Comparison of ENCODE assay signal across 17 cellular contexts in genomic region chr19:41879670-41880328, GRCh38. TPM values are rescaled to one million over a fixed set of nuclear protein-coding genes. Genes with fewer than 3 reads are reported as not detected.
DNase-seq lines count a peak whose midpoint lies in the region; ATAC-seq and TF ChIP-seq lines count a peak whose summit lies in the region.
"Had no signal": no experiment of that assay in that cellular context is flagged by ENCODE, and none has a peak within 500 bp of the region (broad histone marks: within the 10 kb centered on the region; RNA-seq: fewer than 3 reads in every experiment).

No MANE protein-coding gene starts in this region.

- H3K36me3 ChIP-seq in CD8-positive, alpha-beta T cell (ENCODE audit: insufficient read depth, low read length) = no peaks in the 10 kb centered on the region
- H3K36me3 ChIP-seq: tibial nerve had no signal

- no peak for DNase-seq in CD8-positive, alpha-beta T cell
- DNase-seq in immature natural killer cell (no peak), UCSD-AML1 (lab: John Stamatoyannopoulos, UW; ENCODE audit: unreplicated experiment) (no peak), NCI-H2227 treated with DMSO at 0.1 percent for 48 hours (lab: John Stamatoyannopoulos, UW) (no peak)
- DNase-seq: amygdala, HFFc6, NCI-H1436 treated with DMSO at 0.1 percent for 48 hours, NCI-H510A had no signal

- POLR2A ChIA-PET in CD8-positive, alpha-beta T cell (lab: Charles Lee) = no interaction called here

- no peak for ATAC-seq in CD8-positive, alpha-beta T cell

- H3K27ac ChIP-seq in CD8-positive, alpha-beta T cell (ENCODE audit: low read depth, low read length) = no peak overlapping the region
- H3K27ac ChIP-seq: coronary artery, tibial nerve had no signal

- H3K36me3 Mint-ChIP-seq in CD8-positive, alpha-beta T cell = peaks cover 17% of the 10 kb centered on the region
- H3K36me3 Mint-ChIP-seq in IgD-negative memory B cell (peaks cover 3% of the 10 kb centered on the region), immature natural killer cell (peaks cover 0 to 4% (median 1%) of the 10 kb centered on the region in 3 donors)

- intact Hi-C loops in CD8-positive, alpha-beta T cell (cut with DNase I, micrococcal nuclease) = loop anchor here in 1 of 2 experiments (5.0 kb wide), 1 partner anchor 1882 kb away; the partner anchor contains the start of gene ZNF546

- no peak for TF ChIP-seq CTCF in CD8-positive, alpha-beta T cell (IDR thresholded peaks at IDR 0.05)

- H3K27ac Mint-ChIP-seq in CD8-positive, alpha-beta T cell = peak overlapping the region; percentile 98
- H3K27ac Mint-ChIP-seq in IgD-negative memory B cell (peak overlapping the region; percentile 93 to 100 (median 99)), immature natural killer cell (peak overlapping the region in 5 of 6 donors; percentile 57 to 87 (median 78))
- H3K27ac Mint-ChIP-seq: HFFc6 had no signal

- H3K4me1 Mint-ChIP-seq in CD8-positive, alpha-beta T cell (ENCODE audit: low read depth) = peaks cover 76% of the 10 kb centered on the region
- H3K4me1 Mint-ChIP-seq in IgD-negative memory B cell = peaks cover 27 to 34% (median 34%) of the 10 kb centered on the region in 3 donors
- peaks cover 41 to 74% of the 10 kb centered on the region in 2 donors for H3K4me1 Mint-ChIP-seq in immature natural killer cell

- no peaks in the 10 kb centered on the region for H3K27me3 ChIP-seq in CD8-positive, alpha-beta T cell (ENCODE audit: insufficient read depth, low read length)
- H3K27me3 ChIP-seq: tibial nerve had no signal

- H3K9me3 ChIP-seq in CD8-positive, alpha-beta T cell (ENCODE audit: low read length) = no peaks in the 10 kb centered on the region
- H3K9me3 ChIP-seq: tibial nerve had no signal

- H3K9me3 Mint-ChIP-seq in CD8-positive, alpha-beta T cell = no peaks in the 10 kb centered on the region
- H3K9me3 Mint-ChIP-seq in IgD-negative memory B cell (no peaks in the 10 kb centered on the region), immature natural killer cell (no peaks in the 10 kb centered on the region)
- H3K9me3 Mint-ChIP-seq: HFFc6 had no signal

- CTCF ChIA-PET in CD8-positive, alpha-beta T cell (lab: Charles Lee) = interaction anchor here (0.6 kb wide), 1 partner anchor 71 kb away, joined by 3 read pairs; no protein-coding TSS in a partner anchor

- no peaks in the 10 kb centered on the region for H3K27me3 Mint-ChIP-seq in CD8-positive, alpha-beta T cell (ENCODE audit: low read depth)
- H3K27me3 Mint-ChIP-seq in IgD-negative memory B cell (no peaks in the 10 kb centered on the region), immature natural killer cell (ENCODE audit: low read depth in 3 of 3) (peaks cover 18 to 26% (median 18%) of the 10 kb centered on the region in 3 donors)

- H3K4me1 ChIP-seq in CD8-positive, alpha-beta T cell (ENCODE audit: insufficient read depth, low read length) = peaks cover 71% of the 10 kb centered on the region

- H3K4me3 Mint-ChIP-seq in CD8-positive, alpha-beta T cell = no peak overlapping the region
- peak overlapping the region; percentile 93 to 100 (median 98) for H3K4me3 Mint-ChIP-seq in IgD-negative memory B cell
- peak overlapping the region in 2 of 5 donors; percentile 2 to 55 for H3K4me3 Mint-ChIP-seq in immature natural killer cell
- H3K4me3 Mint-ChIP-seq: HFFc6 had no signal

- no peak overlapping the region for H3K4me3 ChIP-seq in CD8-positive, alpha-beta T cell (ENCODE audit: low read depth, low read length)
- H3K4me3 ChIP-seq: coronary artery, lung, smooth muscle cell, tibial nerve had no signal

RNA-seq across cellular contexts. Expression of gene CD79A, which starts 2.7 kb away (rescaled TPM):
- 10 to 100 TPM; 19.5 to 19.6 TPM for total RNA-seq in CD8-positive, alpha-beta T cell
- polyA plus RNA-seq in IgD-negative memory B cell = 3,141 TPM
- 1 to 10 TPM; 4.1 to 8.3 (median 5.1) TPM for polyA plus RNA-seq in immature natural killer cell
- total RNA-seq: osteocyte, smooth muscle cell, tibial nerve had no signal

RNA-seq across cellular contexts. Expression of gene ARHGEF1, which starts 3.2 kb away (rescaled TPM):
- 1,000 to 10,000 TPM; 1,125 to 1,160 TPM for total RNA-seq in CD8-positive, alpha-beta T cell
- polyA plus RNA-seq in IgD-negative memory B cell = 203 TPM
- 100 to 1,000 TPM; 129 to 394 (median 156) TPM for polyA plus RNA-seq in immature natural killer cell

RNA-seq across cellular contexts. Expression of gene RPS19, which starts 19.7 kb away (rescaled TPM):
- total RNA-seq in CD8-positive, alpha-beta T cell = 1,000 to 10,000 TPM; 3,663 to 3,781 TPM
- polyA plus RNA-seq in IgD-negative memory B cell (7,882 TPM), immature natural killer cell (1,000 to 10,000 TPM; 2,260 to 5,043 (median 3,564) TPM)

RNA-seq across cellular contexts. Expression of gene DMRTC2, which starts 35.0 kb away (rescaled TPM):
- total RNA-seq in CD8-positive, alpha-beta T cell = not detected
- polyA plus RNA-seq in IgD-negative memory B cell (not detected), immature natural killer cell (not detected)
- total RNA-seq: activated CD8-positive, alpha-beta memory T cell treated with anti-CD3 and anti-CD28 coated beads for 36 hours; fibroblast of lung; HFFc6; lung; osteocyte; smooth muscle cell; T-helper 1 cell treated with Interleukin-12 subunit alpha and Interleukin-12 subunit beta and Interleukin-4 antibody, amounts not matched to agents 30 ng/mL and 1 ng/mL, for 36 hours; tibial nerve had no signal
- polyA plus RNA-seq: fibroblast of lung, smooth muscle cell had no signal

RNA-seq across cellular contexts. Expression of gene LYPD4, which starts 35.3 kb away (rescaled TPM):
- total RNA-seq in CD8-positive, alpha-beta T cell = not detected
- polyA plus RNA-seq in IgD-negative memory B cell (not detected), immature natural killer cell (not detected)
- total RNA-seq: activated CD8-positive, alpha-beta memory T cell treated with anti-CD3 and anti-CD28 coated beads for 36 hours; fibroblast of lung; HFFc6; lung; osteocyte; smooth muscle cell; T-helper 1 cell treated with Interleukin-12 subunit alpha and Interleukin-12 subunit beta and Interleukin-4 antibody, amounts not matched to agents 30 ng/mL and 1 ng/mL, for 36 hours; tibial nerve had no signal
- polyA plus RNA-seq: fibroblast of lung, lung, smooth muscle cell had no signal

Comparison
In these comparisons a context has a peak if more than half of its experiments do, and no peak if none do; other contexts are left out.
1. RNA of gene CD79A, which starts 2.7 kb away (polyA plus RNA-seq): 3,141 TPM in IgD-negative memory B cell (single experiment); 4.1 to 8.3 TPM in immature natural killer cell; every median in the first group is over 100 times any median in the second.
2. Peak in every context shown above with its lines, with median percentiles within 50 percentile points of each other: H3K27ac Mint-ChIP-seq.